In the genomic region with DNA sequence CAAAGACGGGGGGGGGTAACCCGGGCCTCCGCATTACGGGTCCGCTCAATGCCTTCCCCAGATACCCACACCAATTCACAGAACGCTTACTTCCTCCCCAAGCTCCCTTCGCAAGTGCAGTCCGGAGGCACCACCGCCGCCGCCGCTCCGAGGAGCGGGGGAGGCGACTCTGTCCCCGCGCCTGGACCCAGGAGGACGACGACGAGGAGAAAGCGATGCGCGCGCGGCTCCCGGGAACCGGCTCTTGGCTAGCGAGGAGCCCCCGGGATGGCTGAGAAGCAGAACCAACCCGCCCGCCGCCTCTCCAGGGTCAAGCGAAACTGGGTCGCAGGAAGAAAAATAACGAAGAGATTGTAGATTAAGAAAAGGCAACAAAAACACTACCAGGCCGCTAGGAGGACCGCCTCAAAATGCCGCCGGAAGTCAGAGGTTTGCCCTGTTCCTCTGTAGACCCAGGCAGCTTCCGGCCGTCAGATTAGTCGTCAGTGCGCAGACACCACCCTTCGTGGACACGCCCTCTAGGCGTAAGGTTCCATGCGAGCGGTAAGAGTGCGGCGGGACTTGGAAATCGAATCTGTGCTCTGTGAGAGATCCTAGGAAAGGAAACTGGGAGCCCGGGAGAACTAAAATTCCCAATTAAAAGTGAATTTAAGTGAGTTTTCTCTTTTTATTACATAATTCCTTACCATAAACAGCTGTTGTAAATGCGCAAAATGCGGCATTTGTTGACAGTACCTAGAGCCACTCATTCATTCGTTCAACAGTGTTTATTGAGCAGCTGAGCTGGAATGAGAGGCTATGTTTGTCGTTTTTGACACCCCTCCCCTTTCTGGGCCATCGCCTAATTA, we compare ENCODE assay signal across 8 cellular contexts. TPM values are rescaled to one million over a fixed set of nuclear protein-coding genes. Genes with fewer than 3 reads are reported as not detected.
DNase-seq lines count a peak whose midpoint lies in the region; ATAC-seq, FAIRE-seq and TF ChIP-seq lines count a peak whose summit lies in the region.

A gene with protein sequence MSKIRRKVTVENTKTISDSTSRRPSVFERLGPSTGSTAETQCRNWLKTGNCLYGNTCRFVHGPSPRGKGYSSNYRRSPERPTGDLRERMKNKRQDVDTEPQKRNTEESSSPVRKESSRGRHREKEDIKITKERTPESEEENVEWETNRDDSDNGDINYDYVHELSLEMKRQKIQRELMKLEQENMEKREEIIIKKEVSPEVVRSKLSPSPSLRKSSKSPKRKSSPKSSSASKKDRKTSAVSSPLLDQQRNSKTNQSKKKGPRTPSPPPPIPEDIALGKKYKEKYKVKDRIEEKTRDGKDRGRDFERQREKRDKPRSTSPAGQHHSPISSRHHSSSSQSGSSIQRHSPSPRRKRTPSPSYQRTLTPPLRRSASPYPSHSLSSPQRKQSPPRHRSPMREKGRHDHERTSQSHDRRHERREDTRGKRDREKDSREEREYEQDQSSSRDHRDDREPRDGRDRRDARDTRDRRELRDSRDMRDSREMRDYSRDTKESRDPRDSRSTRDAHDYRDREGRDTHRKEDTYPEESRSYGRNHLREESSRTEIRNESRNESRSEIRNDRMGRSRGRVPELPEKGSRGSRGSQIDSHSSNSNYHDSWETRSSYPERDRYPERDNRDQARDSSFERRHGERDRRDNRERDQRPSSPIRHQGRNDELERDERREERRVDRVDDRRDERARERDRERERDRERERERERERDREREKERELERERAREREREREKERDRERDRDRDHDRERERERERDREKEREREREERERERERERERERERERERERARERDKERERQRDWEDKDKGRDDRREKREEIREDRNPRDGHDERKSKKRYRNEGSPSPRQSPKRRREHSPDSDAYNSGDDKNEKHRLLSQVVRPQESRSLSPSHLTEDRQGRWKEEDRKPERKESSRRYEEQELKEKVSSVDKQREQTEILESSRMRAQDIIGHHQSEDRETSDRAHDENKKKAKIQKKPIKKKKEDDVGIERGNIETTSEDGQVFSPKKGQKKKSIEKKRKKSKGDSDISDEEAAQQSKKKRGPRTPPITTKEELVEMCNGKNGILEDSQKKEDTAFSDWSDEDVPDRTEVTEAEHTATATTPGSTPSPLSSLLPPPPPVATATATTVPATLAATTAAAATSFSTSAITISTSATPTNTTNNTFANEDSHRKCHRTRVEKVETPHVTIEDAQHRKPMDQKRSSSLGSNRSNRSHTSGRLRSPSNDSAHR (N-terminal part only) (minus strand): TSS at position 433 of the 848 bp plus-strand sequence. CDS start 7,239 bp downstream, outside the sequence.

- H3K36me3 ChIP-seq in DOHH2 (ENCODE audit: control insufficient read depth, low read length): no peaks in the 10 kb centered on the region; the same call in 1 of the 2 replicates
- H3K36me3 ChIP-seq in Karpas-422 (ENCODE audit: insufficient read depth, low read length): no peaks in the 10 kb centered on the region
- no peaks in the 10 kb centered on the region for H3K36me3 ChIP-seq in esophagus squamous epithelium

- peak within 1 kb of the TSS; percentile 36 for H2AFZ ChIP-seq in Karpas-422 (ENCODE audit: low read length)

- H3K9me3 ChIP-seq in DOHH2 (ENCODE audit: control insufficient read depth, insufficient read depth, low read length) (no peaks in the 10 kb centered on the region), Karpas-422 (ENCODE audit: low read length) (no peaks in the 10 kb centered on the region), esophagus squamous epithelium (no peaks in the 10 kb centered on the region)

- H3K27ac Mint-ChIP-seq in activated T-cell treated with anti-CD3 and anti-CD28 coated beads, Interleukin-2, amount 50 U/mL, for 72 hours: peak within 1 kb of the TSS; percentile 98

- intact Hi-C loops in esophagus squamous epithelium (cut with DNase I): no loop called here

- TF ChIP-seq POLR2A in esophagus squamous epithelium (IDR thresholded peaks at IDR 0.05): peak in 3 of 4 donors; percentile 31 to 61 (median 40)

- 1% methylated on average over 37 to 38 of the region's 57 CpGs for WGBS in esophagus squamous epithelium, 2 donors

- TF ChIP-seq CTCF in DOHH2 (IDR thresholded peaks at IDR 0.05; ENCODE audit: low read depth, low read length, poor library complexity, severe bottlenecking) (peak; percentile 43), esophagus squamous epithelium (IDR thresholded peaks at IDR 0.05) (peak; percentile 27 to 65 (median 52))

- peaks cover 7% of the 10 kb centered on the region for H3K27me3 Mint-ChIP-seq in activated T-cell treated with anti-CD3 and anti-CD28 coated beads, Interleukin-2, amount 50 U/mL, for 72 hours (ENCODE audit: low read depth)

- H3K9me3 Mint-ChIP-seq in activated T-cell treated with anti-CD3 and anti-CD28 coated beads, Interleukin-2, amount 50 U/mL, for 72 hours: no peaks in the 10 kb centered on the region

- peaks cover 0 to 3% of the 10 kb centered on the region in 2 donors for H3K36me3 Mint-ChIP-seq in activated T-cell treated with anti-CD3 and anti-CD28 coated beads, Interleukin-2, amount 50 U/mL, for 72 hours (ENCODE audit: insufficient read depth in 2 of 2)

- H3K27me3 ChIP-seq in DOHH2 (ENCODE audit: control insufficient read depth, low read length) (no peaks in the 10 kb centered on the region), Karpas-422 (ENCODE audit: low read length) (no peaks in the 10 kb centered on the region), esophagus squamous epithelium (peaks cover 0 to 15% (median 0%) of the 10 kb centered on the region in 4 donors)

- H3K27ac ChIP-seq in DOHH2 (ENCODE audit: low read depth, low read length) (peak within 1 kb of the TSS; percentile 86), Karpas-422 (ENCODE audit: low read length) (peak within 1 kb of the TSS; percentile 71), esophagus squamous epithelium (peak within 1 kb of the TSS; percentile 90 to 98 (median 95))

- H3K4me3 Mint-ChIP-seq in activated T-cell treated with anti-CD3 and anti-CD28 coated beads, Interleukin-2, amount 50 U/mL, for 72 hours: peak within 1 kb of the TSS; percentile 88 to 95

- H4K20me1 ChIP-seq in DOHH2 (ENCODE audit: control insufficient read depth, insufficient read depth, low read depth, low read length) (0 out of 2 replicates have a peak, but pooled peaks cover 3% of the 10 kb centered on the region), Karpas-422 (ENCODE audit: insufficient read depth, low read depth, low read length) (peaks cover 12% of the 10 kb centered on the region)

- peak; percentile 97 for DNase-seq in Karpas-422
- DNase-seq in RCC 7860 (ENCODE audit: low spot score): peak; percentile 79
- peak; percentile 89 to 95 for DNase-seq in activated T-cell treated with anti-CD3 and anti-CD28 coated beads, Interleukin-2, amount 50 U/mL, for 72 hours
- peak; percentile 72 for DNase-seq in esophagus squamous epithelium (lab: John Stamatoyannopoulos, UW)
- peak; percentile 97 for DNase-seq in myocyte (ENCODE audit: low read depth)
- DNase-seq in stimulated activated CD8-positive, alpha-beta memory T cell treated with anti-CD3 and anti-CD28 coated beads, Interleukin-7, amount 100 ng/mL, for 48 hours (ENCODE audit: extremely low read depth in 1 of 2, low read depth in 1 of 2): peak; percentile 78 to 90

- peaks cover 3% of the 10 kb centered on the region; the same call in 1 of the 2 replicates for H3F3A ChIP-seq in DOHH2 (ENCODE audit: control insufficient read depth, insufficient read depth)

- H3K4me1 Mint-ChIP-seq in activated T-cell treated with anti-CD3 and anti-CD28 coated beads, Interleukin-2, amount 50 U/mL, for 72 hours (ENCODE audit: low read depth): peaks cover 55% of the 10 kb centered on the region

- peak within 1 kb of the TSS; percentile 77 for H3K4me2 ChIP-seq in DOHH2 (ENCODE audit: low read length)
- peak within 1 kb of the TSS; percentile 86 for H3K4me2 ChIP-seq in Karpas-422 (ENCODE audit: low read depth, low read length, poor library complexity, severe bottlenecking)

- H3K4me1 ChIP-seq in DOHH2 (ENCODE audit: control insufficient read depth, low read length) (peaks cover 38% of the 10 kb centered on the region), Karpas-422 (ENCODE audit: low read length) (peaks cover 46% of the 10 kb centered on the region), esophagus squamous epithelium (peaks cover 6 to 39% (median 14%) of the 10 kb centered on the region in 3 donors)

- H3K79me2 ChIP-seq in DOHH2 (ENCODE audit: control insufficient read depth, low read length) (peaks cover 63% of the 10 kb centered on the region), Karpas-422 (ENCODE audit: low read length) (peaks cover 63% of the 10 kb centered on the region)

- peak; percentile 100 for ATAC-seq in GM21786 (IDR thresholded peaks at IDR 0.05; ENCODE audit: unreplicated experiment)
- peak; percentile 100 for ATAC-seq in activated T-cell treated with anti-CD3 and anti-CD28 coated beads, Interleukin-2, amount 50 U/mL, for 72 hours (replicated peaks in 1 of 2)

- peak within 1 kb of the TSS; percentile 88 for H3K4me3 ChIP-seq in DOHH2 (ENCODE audit: low read length)
- peak within 1 kb of the TSS; percentile 86 for H3K4me3 ChIP-seq in Karpas-422 (ENCODE audit: low read length)
- peak within 1 kb of the TSS; percentile 74 to 98 (median 88) for H3K4me3 ChIP-seq in esophagus squamous epithelium

- H3K9ac ChIP-seq in Karpas-422 (ENCODE audit: low read length): peak within 1 kb of the TSS; percentile 81

- peak; percentile 80 for FAIRE-seq in RCC 7860 (lab: Jason Lieb, UNC)

- H3K9me2 ChIP-seq in DOHH2 (replicated peaks; ENCODE audit: control insufficient read depth, low read length) (no peaks in the 10 kb centered on the region), Karpas-422 (replicated peaks; ENCODE audit: insufficient read depth, low read length) (no peaks in the 10 kb centered on the region)

RNA-seq across cellular contexts. Expression of the gene that starts here (rescaled TPM):
- 24.7 and 30.8 TPM in 2 replicates for total RNA-seq in Karpas-422 (2014; rRNA removed; shearing (Covaris generic); ENCODE audit: low replicate concordance)
- total RNA-seq in activated T-cell treated with anti-CD3 and anti-CD28 coated beads, Interleukin-2, amount 50 U/mL, for 72 hours: 10 to 100 TPM; 39.6 to 48.3 TPM
- total RNA-seq in esophagus squamous epithelium: 10 to 100 TPM; 12.4 to 28.8 (median 15.3) TPM
- total RNA-seq in myocyte: 13.1 and 15.2 TPM in 2 replicates
- 12.9 TPM for polyA plus RNA-seq in myocyte (2012)

Comparison
In these comparisons a context has a peak if more than half of its experiments do, and no peak if none do; other contexts are left out.
1. Peak in every context shown above with its lines: DNase-seq, ATAC-seq, H3K4me3 ChIP-seq and H3K27ac ChIP-seq.